ENCODE assay signal across 14 cellular contexts in the genomic region with DNA sequence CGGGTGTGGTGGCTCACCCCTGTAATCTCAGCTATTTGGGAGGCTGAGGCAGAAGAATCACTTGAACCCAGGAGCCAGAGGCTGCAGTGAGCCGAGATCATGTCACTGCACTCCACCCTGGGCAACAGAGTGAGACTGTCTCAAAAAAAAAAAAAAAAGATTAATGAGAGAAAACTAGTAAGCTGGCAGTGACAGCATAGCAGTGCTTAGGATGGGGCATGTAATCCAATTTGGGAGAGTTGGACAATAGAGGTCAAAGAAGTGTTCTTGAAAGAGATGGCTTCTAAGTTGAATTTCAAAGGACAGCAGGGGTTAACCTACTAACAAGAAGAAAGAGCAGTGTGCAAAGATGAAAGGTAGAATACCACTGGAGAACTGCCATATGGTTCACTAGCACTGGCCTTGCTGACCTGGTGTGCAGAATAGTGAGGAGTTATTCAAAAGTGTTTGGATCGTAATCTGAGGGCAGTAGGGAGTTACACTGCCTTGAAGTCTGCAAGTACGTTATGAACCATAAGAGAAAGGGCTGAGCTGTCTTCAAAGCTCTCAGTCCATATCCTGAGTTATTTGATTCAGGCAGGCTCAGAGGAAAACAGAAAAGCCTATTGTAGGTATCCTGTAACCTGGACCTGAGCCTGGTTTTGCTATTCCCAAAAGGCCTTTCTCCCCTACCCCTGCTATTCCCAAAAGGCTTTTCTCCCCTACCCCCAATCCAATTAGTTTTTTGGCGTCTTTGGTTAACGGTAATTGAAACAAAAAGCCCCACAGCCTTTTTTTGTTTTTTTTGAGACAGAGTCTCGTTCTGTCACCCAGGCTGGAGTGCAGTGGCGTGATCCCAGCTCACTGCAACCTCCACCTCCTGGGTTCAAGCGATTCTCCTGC. TPM values are rescaled to one million over a fixed set of nuclear protein-coding genes. Genes with fewer than 3 reads are reported as not detected.
DNase-seq lines count a peak whose midpoint lies in the region; ATAC-seq, FAIRE-seq and TF ChIP-seq lines count a peak whose summit lies in the region.
"Had no signal": no experiment of that assay in that cellular context is flagged by ENCODE, and none has a peak within 500 bp of the region (broad histone marks: within the 10 kb centered on the region; RNA-seq: fewer than 3 reads in every experiment).

No MANE protein-coding gene starts in this region.

- H2AFZ ChIP-seq in HepG2 (ENCODE audit: low read length): no peak overlapping the region

- peak overlapping the region; percentile 73 for H3K27ac Mint-ChIP-seq in chondrocyte (ENCODE audit: unreplicated experiment)

- no peak overlapping the region for H3K4me3 ChIP-seq in HepG2 (replicated peaks in 1 of 3; ENCODE audit: insufficient read depth in 1 of 3, low read depth in 2 of 3, low read length in 3 of 3)
- H3K4me3 ChIP-seq in right lobe of liver: no peak overlapping the region
- no peak overlapping the region for H3K4me3 ChIP-seq in gastrocnemius medialis

- peak overlapping the region; percentile 53 for H3K4me2 ChIP-seq in HepG2 (ENCODE audit: low read depth, low read length)

- 76% methylated on average over 9 of the region's 9 CpGs for WGBS in HepG2 (ENCODE audit: low lambda C conversion rate)
- WGBS in right lobe of liver (ENCODE audit: insufficient coverage, low coverage, low lambda C conversion rate, missing lambda C conversion rate): 78% methylated on average over 9 of the region's 9 CpGs

- H3K4me1 Mint-ChIP-seq in chondrocyte (ENCODE audit: low read depth): peaks cover 58% of the 10 kb centered on the region

- H3K9me3 ChIP-seq in HepG2 (ENCODE audit: low read length): no peaks in the 10 kb centered on the region
- H3K9me3 ChIP-seq in right lobe of liver: no peaks in the 10 kb centered on the region
- no peaks in the 10 kb centered on the region for H3K9me3 ChIP-seq in gastrocnemius medialis

- no peak overlapping the region; the same call in 1 of the 2 replicates for H3K9ac ChIP-seq in HepG2 (ENCODE audit: insufficient read depth, low read depth, low read length)

- no peak for FAIRE-seq in HepG2 (lab: Jason Lieb, UNC)

- no peaks in the 10 kb centered on the region for H3K27me3 Mint-ChIP-seq in chondrocyte (ENCODE audit: low read depth)

- H3K27me3 ChIP-seq in HepG2 (ENCODE audit: control insufficient read depth in 1 of 2, insufficient read depth in 2 of 2, low read length in 2 of 2): no peaks in the 10 kb centered on the region
- H3K27me3 ChIP-seq in right lobe of liver: no peaks in the 10 kb centered on the region
- H3K27me3 ChIP-seq in gastrocnemius medialis: no peaks in the 10 kb centered on the region
- H3K27me3 ChIP-seq: dorsolateral prefrontal cortex had no signal

- ATAC-seq in HepG2 (no peak), right lobe of liver (no peak), gastrocnemius medialis (no peak), HG03159 (IDR thresholded peaks at IDR 0.05; ENCODE audit: unreplicated experiment) (no peak)
- ATAC-seq: left colon had no signal

- H3K36me3 ChIP-seq in HepG2 (replicated peaks in 1 of 2; ENCODE audit: control insufficient read depth in 1 of 2, insufficient read depth in 2 of 2, low read length in 2 of 2) (peaks cover 3 to 30% of the 10 kb centered on the region in 2 experiments), right lobe of liver (peaks cover 0 to 28% (median 16%) of the 10 kb centered on the region in 4 donors), gastrocnemius medialis (peaks cover 0 to 34% of the 10 kb centered on the region in 2 donors)

- H3K9me3 Mint-ChIP-seq in chondrocyte (ENCODE audit: low read depth): no peaks in the 10 kb centered on the region

- TF ChIP-seq RAD21 in HepG2 (CRISPR knock-in tag; IDR thresholded peaks at IDR 0.05): no peak

- intact Hi-C loops in HepG2 (cut with micrococcal nuclease; ENCODE audit: unreplicated experiment): loop anchor here (5.0 to 10.0 kb wide), 2 partner anchors 45 to 757 kb away; partner anchors contain the start of genes LEMD3 and TBK1
- intact Hi-C loops in right lobe of liver (cut with DNase I): no loop called here
- intact Hi-C loops in gastrocnemius medialis (cut with DNase I; ENCODE audit: low total_unique reads): no loop called here

- TF ChIP-seq CTCF in HepG2 (CRISPR knock-in tag; IDR thresholded peaks at IDR 0.05) (no peak), right lobe of liver (IDR thresholded peaks at IDR 0.05) (no peak), chondrocyte (IDR thresholded peaks at IDR 0.05) (no peak), gastrocnemius medialis (IDR thresholded peaks at IDR 0.05 in 4 of 5, conservative IDR thresholded peaks at IDR 0.05 in 1 of 5) (no peak)

- H3K36me3 Mint-ChIP-seq in chondrocyte (ENCODE audit: low read depth): peaks cover 9% of the 10 kb centered on the region

- DNase-seq in HepG2 (ENCODE audit: low spot score): no peak
- DNase-seq in right lobe of liver: no peak
- peak; percentile 70 for DNase-seq in NCI-H82 (lab: John Stamatoyannopoulos, UW)
- no peak for DNase-seq in chondrocyte (ENCODE audit: low spot score)
- DNase-seq in gastrocnemius medialis: no peak
- DNase-seq in GM19238 (ENCODE audit: insufficient read length, low spot score): no peak
- DNase-seq: dorsolateral prefrontal cortex, hypothalamus, left colon, MM.1S, NCI-H2171 had no signal

- H4K20me1 ChIP-seq in HepG2 (ENCODE audit: insufficient read depth, low read length): peaks cover 6% of the 10 kb centered on the region

- BruUV-seq in HepG2 (replicated peaks; lab: Mats Ljungman, UMichigan): TSS peak; percentile 5

- POLR2A ChIA-PET in HepG2 (lab: Yijun Ruan, JAX): no interaction called here

- CTCF ChIA-PET in HepG2 (lab: Yijun Ruan, JAX; ENCODE audit: low intra/inter-chr PET ratio, low total read pairs): no interaction called here

- TF ChIP-seq EP300 in HepG2 (IDR thresholded peaks at IDR 0.05; ENCODE audit: low read depth in 2 of 2, low read length in 2 of 2) (no peak), HepG2 (CRISPR knock-in tag; IDR thresholded peaks at IDR 0.05; ENCODE audit: borderline replicate concordance) (no peak)

- H3K4me1 ChIP-seq in HepG2 (ENCODE audit: insufficient read depth, low read length) (peaks cover 54% of the 10 kb centered on the region), right lobe of liver (peaks cover 0 to 33% (median 11%) of the 10 kb centered on the region in 4 donors), gastrocnemius medialis (peaks cover 10 to 12% of the 10 kb centered on the region in 2 donors)

- in situ Hi-C loops in HepG2 (cut with HindIII; ENCODE audit: extremely low pct_ligation_motif_present, low pct_unique_long_range_greater_than_20kb) (no loop called here), gastrocnemius medialis (cut with MboI; ENCODE audit: low sequenced_read_pairs in 4 of 4) (no loop called here)

- H3K27ac ChIP-seq in HepG2 (ENCODE audit: extremely low read length, insufficient read depth, low read length): no peak overlapping the region
- no peak overlapping the region for H3K27ac ChIP-seq in right lobe of liver
- H3K27ac ChIP-seq in gastrocnemius medialis: no peak overlapping the region
- H3K27ac ChIP-seq: C4-2B had no signal

- H3K4me3 Mint-ChIP-seq in chondrocyte (ENCODE audit: unreplicated experiment): peak overlapping the region; percentile 13

- H3K79me2 ChIP-seq in HepG2 (ENCODE audit: insufficient read depth, low read length): peaks cover 53% of the 10 kb centered on the region

- TF ChIP-seq POLR2A in HepG2 (IDR thresholded peaks at IDR 0.05; ENCODE audit: insufficient read depth in 1 of 2, low read depth in 2 of 2, low read length in 2 of 2) (peak in 1 of 2 experiments; percentile 41; a peak in 1 of 4 replicates), right lobe of liver (IDR thresholded peaks at IDR 0.05) (no peak), gastrocnemius medialis (IDR thresholded peaks at IDR 0.05) (no peak)

RNA-seq across cellular contexts. Expression of gene XPOT, which starts 3.4 kb away (rescaled TPM):
- 102 and 136 TPM in 2 replicates for total RNA-seq in HepG2 (2016; rRNA removed; fragmentation: Illumina TruSeq; extraction: Trizol)
- 23.9 and 24.7 TPM in 2 replicates for total RNA-seq in HepG2 (2016; cell fraction: cytosol; rRNA removed; fragmentation: Illumina TruSeq; extraction: Trizol; ENCODE audit: low read depth)
- total RNA-seq in HepG2 (2016; cell fraction: insoluble cytoplasmic fraction; rRNA removed; fragmentation: Illumina TruSeq; extraction: Trizol): 99.3 and 127 TPM in 2 replicates
- 103 and 117 TPM in 2 replicates for total RNA-seq in HepG2 (2016; cell fraction: membrane; rRNA removed; fragmentation: Illumina TruSeq; extraction: Trizol)
- 72.8 and 91.5 TPM in 2 replicates for total RNA-seq in HepG2 (2016; cell fraction: nucleus; rRNA removed; fragmentation: Illumina TruSeq; extraction: Trizol)
- polyA plus RNA-seq in HepG2 (2011; rRNA removed): 91.8 and 93.8 TPM in 2 replicates
- 23.5 and 43.5 TPM in 2 replicates for polyA plus RNA-seq in HepG2 (2011; cell fraction: cytosol; rRNA removed)
- 97.9 and 118 TPM in 2 replicates for polyA plus RNA-seq in HepG2 (2011; cell fraction: nucleus; rRNA removed)
- polyA plus RNA-seq in HepG2 (2012): 76.4 and 91.1 TPM in 2 replicates
- 17.9 and 20.0 TPM in 2 replicates for polyA plus RNA-seq in HepG2 (2016; cell fraction: cytosol; fragmentation: Illumina TruSeq; extraction: Trizol; ENCODE audit: low read depth)
- polyA plus RNA-seq in HepG2 (2016; cell fraction: insoluble cytoplasmic fraction; fragmentation: Illumina TruSeq; extraction: Trizol; ENCODE audit: low read depth): 102 and 111 TPM in 2 replicates
- 57.5 and 60.6 TPM in 2 replicates for polyA plus RNA-seq in HepG2 (2016; cell fraction: membrane; fragmentation: Illumina TruSeq; extraction: Trizol; ENCODE audit: low read depth)
- polyA plus RNA-seq in HepG2 (2016; cell fraction: nucleus; fragmentation: Illumina TruSeq; extraction: Trizol; ENCODE audit: insufficient read depth, low read depth): 113 and 120 TPM in 2 replicates
- 45.0 and 86.1 TPM in 2 replicates for polyA minus RNA-seq in HepG2 (2011; rRNA and poly(A)+ RNA removed; ENCODE audit: low replicate concordance)
- 65.4 and 79.8 TPM in 2 replicates for polyA minus RNA-seq in HepG2 (2011; cell fraction: cytosol; rRNA and poly(A)+ RNA removed)
- 166 and 207 TPM in 2 replicates for polyA minus RNA-seq in HepG2 (2011; cell fraction: nucleus; rRNA and poly(A)+ RNA removed)
- 10 to 100 TPM; 27.3 to 43.9 (median 34.0) TPM for total RNA-seq in right lobe of liver
- 94.2 to 213 TPM (median 193 TPM) in 3 replicates for total RNA-seq in chondrocyte
- total RNA-seq in gastrocnemius medialis: 10 to 100 TPM; 21.1 to 27.1 (median 25.1) TPM

RNA-seq across cellular contexts. Expression of gene C12orf56, which starts 17.0 kb away (rescaled TPM):
- not detected in 2 replicates for total RNA-seq in HepG2 (2016; rRNA removed; fragmentation: Illumina TruSeq; extraction: Trizol)
- not detected in 2 replicates for total RNA-seq in HepG2 (2016; cell fraction: cytosol; rRNA removed; fragmentation: Illumina TruSeq; extraction: Trizol; ENCODE audit: low read depth)
- not detected in 2 replicates for total RNA-seq in HepG2 (2016; cell fraction: insoluble cytoplasmic fraction; rRNA removed; fragmentation: Illumina TruSeq; extraction: Trizol)
- total RNA-seq in HepG2 (2016; cell fraction: membrane; rRNA removed; fragmentation: Illumina TruSeq; extraction: Trizol): not detected in 2 replicates
- total RNA-seq in HepG2 (2016; cell fraction: nucleus; rRNA removed; fragmentation: Illumina TruSeq; extraction: Trizol): not detected in 2 replicates
- polyA plus RNA-seq in HepG2 (2011; rRNA removed): 0.07 TPM in 1 of 2 replicates, not detected in the other
- not detected in 2 replicates for polyA plus RNA-seq in HepG2 (2011; cell fraction: cytosol; rRNA removed)
- not detected in 2 replicates for polyA plus RNA-seq in HepG2 (2011; cell fraction: nucleus; rRNA removed)
- polyA plus RNA-seq in HepG2 (2012): not detected in 2 replicates
- polyA plus RNA-seq in HepG2 (2016; cell fraction: cytosol; fragmentation: Illumina TruSeq; extraction: Trizol; ENCODE audit: low read depth): not detected in 2 replicates
- polyA plus RNA-seq in HepG2 (2016; cell fraction: insoluble cytoplasmic fraction; fragmentation: Illumina TruSeq; extraction: Trizol; ENCODE audit: low read depth): not detected in 2 replicates
- not detected in 2 replicates for polyA plus RNA-seq in HepG2 (2016; cell fraction: membrane; fragmentation: Illumina TruSeq; extraction: Trizol; ENCODE audit: low read depth)
- not detected in 2 replicates for polyA plus RNA-seq in HepG2 (2016; cell fraction: nucleus; fragmentation: Illumina TruSeq; extraction: Trizol; ENCODE audit: insufficient read depth, low read depth)
- not detected in 2 replicates for polyA minus RNA-seq in HepG2 (2011; rRNA and poly(A)+ RNA removed; ENCODE audit: low replicate concordance)
- not detected in 2 replicates for polyA minus RNA-seq in HepG2 (2011; cell fraction: cytosol; rRNA and poly(A)+ RNA removed)
- not detected in 2 replicates for polyA minus RNA-seq in HepG2 (2011; cell fraction: nucleus; rRNA and poly(A)+ RNA removed)
- not detected for total RNA-seq in right lobe of liver
- 0.10 to 0.38 TPM in 2 of 3 replicates, not detected in the other for total RNA-seq in chondrocyte
- total RNA-seq in gastrocnemius medialis: not detected
- total RNA-seq: myocyte had no signal

RNA-seq across cellular contexts. Expression of gene TBK1, which starts 44.3 kb away (rescaled TPM):
- total RNA-seq in HepG2 (2016; rRNA removed; fragmentation: Illumina TruSeq; extraction: Trizol): 25.2 and 35.1 TPM in 2 replicates
- total RNA-seq in HepG2 (2016; cell fraction: cytosol; rRNA removed; fragmentation: Illumina TruSeq; extraction: Trizol; ENCODE audit: low read depth): 4.1 and 5.1 TPM in 2 replicates
- total RNA-seq in HepG2 (2016; cell fraction: insoluble cytoplasmic fraction; rRNA removed; fragmentation: Illumina TruSeq; extraction: Trizol): 26.1 and 35.7 TPM in 2 replicates
- 9.1 and 10.7 TPM in 2 replicates for total RNA-seq in HepG2 (2016; cell fraction: membrane; rRNA removed; fragmentation: Illumina TruSeq; extraction: Trizol)
- total RNA-seq in HepG2 (2016; cell fraction: nucleus; rRNA removed; fragmentation: Illumina TruSeq; extraction: Trizol): 27.9 and 29.9 TPM in 2 replicates
- polyA plus RNA-seq in HepG2 (2011; rRNA removed): 7.4 and 10.3 TPM in 2 replicates
- 2.6 and 4.7 TPM in 2 replicates for polyA plus RNA-seq in HepG2 (2011; cell fraction: cytosol; rRNA removed)
- 5.4 and 7.0 TPM in 2 replicates for polyA plus RNA-seq in HepG2 (2011; cell fraction: nucleus; rRNA removed)
- polyA plus RNA-seq in HepG2 (2012): 11.9 and 14.4 TPM in 2 replicates
- polyA plus RNA-seq in HepG2 (2016; cell fraction: cytosol; fragmentation: Illumina TruSeq; extraction: Trizol; ENCODE audit: low read depth): 1.2 and 1.5 TPM in 2 replicates
- 30.1 and 30.9 TPM in 2 replicates for polyA plus RNA-seq in HepG2 (2016; cell fraction: insoluble cytoplasmic fraction; fragmentation: Illumina TruSeq; extraction: Trizol; ENCODE audit: low read depth)
- polyA plus RNA-seq in HepG2 (2016; cell fraction: membrane; fragmentation: Illumina TruSeq; extraction: Trizol; ENCODE audit: low read depth): 3.0 and 3.8 TPM in 2 replicates
- polyA plus RNA-seq in HepG2 (2016; cell fraction: nucleus; fragmentation: Illumina TruSeq; extraction: Trizol; ENCODE audit: insufficient read depth, low read depth): 36.9 and 38.5 TPM in 2 replicates
- polyA minus RNA-seq in HepG2 (2011; rRNA and poly(A)+ RNA removed; ENCODE audit: low replicate concordance): 2.3 and 5.9 TPM in 2 replicates
- polyA minus RNA-seq in HepG2 (2011; cell fraction: cytosol; rRNA and poly(A)+ RNA removed): 6.1 and 6.8 TPM in 2 replicates
- 33.8 and 36.3 TPM in 2 replicates for polyA minus RNA-seq in HepG2 (2011; cell fraction: nucleus; rRNA and poly(A)+ RNA removed)
- total RNA-seq in right lobe of liver: 10 to 100 TPM in 5 of 6 experiments, 1 to 10 TPM in 1; 9.0 to 21.8 (median 14.0) TPM
- 13.8 to 20.5 TPM (median 15.0 TPM) in 3 replicates for total RNA-seq in chondrocyte
- total RNA-seq in gastrocnemius medialis: 10 to 100 TPM; 20.1 to 40.8 (median 27.6) TPM
